Comparison of ENCODE assay signal across 1 cellular context in the genomic region with DNA sequence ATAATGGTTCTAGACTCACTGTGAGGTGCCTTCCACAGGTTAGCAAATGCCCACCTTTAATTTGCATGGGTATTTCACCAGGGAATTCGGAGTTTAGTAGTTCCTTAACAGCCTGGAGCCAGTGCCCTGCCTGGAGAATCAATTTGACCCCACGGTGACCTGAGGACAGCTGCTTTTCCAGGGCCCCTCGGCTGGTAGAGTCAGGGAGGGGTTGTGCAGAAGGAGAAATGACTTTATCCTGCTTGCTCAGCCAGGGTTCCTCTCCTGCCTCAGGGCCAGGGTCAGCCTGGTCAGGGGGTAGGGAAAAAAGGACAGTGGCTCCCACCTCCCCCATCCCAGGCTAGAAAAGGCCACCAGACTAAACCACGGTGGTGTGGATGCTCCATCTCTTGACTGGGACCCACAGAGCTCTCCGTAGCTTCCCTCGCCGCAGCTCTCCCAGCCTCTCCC.
TF ChIP-seq lines count a peak whose summit lies in the region.

No MANE protein-coding gene starts in this region.

TF ChIP-seq in IMR-90, 13 proteins besides CTCF, POLR2A, EP300 and RAD21:
- no peak for TF ChIP-seq RFX5 (IDR thresholded peaks at IDR 0.05; ENCODE audit: low read depth, low read length)
- TF ChIP-seq MXI1 (IDR thresholded peaks at IDR 0.05; ENCODE audit: borderline replicate concordance, low read depth, low read length), result no peak
- no peak for TF ChIP-seq FOS (IDR thresholded peaks at IDR 0.05; ENCODE audit: low read depth, low read length)
- TF ChIP-seq SMC3 (IDR thresholded peaks at IDR 0.05; ENCODE audit: low read depth, low read length), result no peak
- TF ChIP-seq BHLHE40 (IDR thresholded peaks at IDR 0.05; ENCODE audit: low read depth, low read length), result no peak
- TF ChIP-seq, protein P1, sequence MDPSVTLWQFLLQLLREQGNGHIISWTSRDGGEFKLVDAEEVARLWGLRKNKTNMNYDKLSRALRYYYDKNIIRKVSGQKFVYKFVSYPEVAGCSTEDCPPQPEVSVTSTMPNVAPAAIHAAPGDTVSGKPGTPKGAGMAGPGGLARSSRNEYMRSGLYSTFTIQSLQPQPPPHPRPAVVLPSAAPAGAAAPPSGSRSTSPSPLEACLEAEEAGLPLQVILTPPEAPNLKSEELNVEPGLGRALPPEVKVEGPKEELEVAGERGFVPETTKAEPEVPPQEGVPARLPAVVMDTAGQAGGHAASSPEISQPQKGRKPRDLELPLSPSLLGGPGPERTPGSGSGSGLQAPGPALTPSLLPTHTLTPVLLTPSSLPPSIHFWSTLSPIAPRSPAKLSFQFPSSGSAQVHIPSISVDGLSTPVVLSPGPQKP (IDR thresholded peaks at IDR 0.05; ENCODE audit: borderline replicate concordance, low read depth, low read length), result no peak
TF ChIP-seq in IMR-90: peak in this region for 0.
